Comparison of ENCODE assay signal across 1 cellular context in the genomic region with DNA sequence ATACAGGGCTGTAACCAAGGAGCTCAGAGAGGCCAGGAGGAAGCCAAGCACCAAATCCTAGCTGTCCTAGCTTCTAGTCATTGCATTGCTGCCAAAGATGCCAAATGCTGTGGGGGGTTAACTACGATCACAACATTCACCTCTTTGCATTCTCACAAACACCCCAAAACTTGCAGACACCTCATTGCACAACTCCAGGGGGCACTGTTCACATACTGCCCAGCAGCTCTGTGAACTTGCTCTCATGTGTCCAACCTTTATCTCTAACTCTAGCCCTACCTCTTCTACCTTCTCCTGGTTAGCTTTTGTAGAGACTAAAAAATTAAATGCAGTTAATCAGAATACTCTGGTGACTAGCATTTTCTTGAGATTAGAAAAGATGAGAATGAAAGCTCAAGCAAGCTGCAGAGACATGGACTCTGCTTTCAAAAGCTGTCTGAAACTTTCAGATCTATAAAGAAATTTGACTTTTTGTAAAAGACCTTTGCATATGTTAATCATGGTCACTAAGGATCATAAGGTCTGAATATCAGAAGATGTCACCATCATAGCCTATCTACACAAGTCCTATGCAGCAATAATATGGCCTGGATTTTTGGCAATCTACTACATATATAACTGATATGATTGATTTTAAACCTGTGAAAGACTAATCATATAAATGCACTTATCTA.
TF ChIP-seq lines count a peak whose summit lies in the region.

No MANE protein-coding gene starts in this region.

TF ChIP-seq in H1, 55 proteins besides CTCF, POLR2A, EP300 and RAD21:
- TF ChIP-seq HDAC2 (IDR thresholded peaks at IDR 0.05; ENCODE audit: borderline replicate concordance in 1 of 2, low read depth in 2 of 2, low read length in 2 of 2) (no peak), EGR1 (IDR thresholded peaks at IDR 0.05; ENCODE audit: borderline replicate concordance, low read depth, low read length) (no peak), SRF (IDR thresholded peaks at IDR 0.05; ENCODE audit: low read depth, low read length) (no peak), RNF2 (IDR thresholded peaks at IDR 0.05; ENCODE audit: borderline replicate concordance, low read depth, low read length, missing control alignments, poor library complexity, severe bottlenecking) (no peak), GTF2F1 (IDR thresholded peaks at IDR 0.05; ENCODE audit: borderline replicate concordance, low read depth, low read length) (no peak), CREB1 (IDR thresholded peaks at IDR 0.05) (no peak), EZH2 (IDR thresholded peaks at IDR 0.05; ENCODE audit: low read depth, low read length, severe bottlenecking) (no peak), TAF7 (optimal IDR thresholded peaks at IDR 0.05; ENCODE audit: borderline replicate concordance, low read depth, low read length) (no peak), CBX8 (IDR thresholded peaks at IDR 0.05; ENCODE audit: borderline replicate concordance, low read depth, low read length) (no peak), SP4 (IDR thresholded peaks at IDR 0.05; ENCODE audit: low read length) (no peak), NRF1 (IDR thresholded peaks at IDR 0.05; ENCODE audit: low read depth, low read length) (no peak), FOSL1 (IDR thresholded peaks at IDR 0.05; ENCODE audit: insufficient read depth, low read depth, low read length) (no peak), JUN (IDR thresholded peaks at IDR 0.05; ENCODE audit: low read depth, low read length) (no peak), SUZ12 (IDR thresholded peaks at IDR 0.05; ENCODE audit: low read length) (no peak), POU5F1 (IDR thresholded peaks at IDR 0.05; ENCODE audit: low read depth, low read length) (no peak), KDM1A (IDR thresholded peaks at IDR 0.05; ENCODE audit: borderline replicate concordance, low read length) (no peak), MAFK (IDR thresholded peaks at IDR 0.05; ENCODE audit: low read depth, low read length) (no peak)
